19 cellular contexts compared by ENCODE assay signal in genomic region chr2:202679980-202680379, GRCh38.
"Had no signal": no experiment of that assay in that cellular context is flagged by ENCODE, and none has a peak within 500 bp of the region (broad histone marks: within the 10 kb centered on the region; RNA-seq: fewer than 3 reads in every experiment).

No MANE protein-coding gene starts in this region.

- ATAC-seq: activated CD4-positive, CD25-positive, alpha-beta regulatory T cell treated with anti-CD3 and anti-CD28 coated beads, Interleukin-2, amount 50 U/mL, for 24 hours; foreskin keratinocyte; left colon; sciatic nerve; stimulated activated effector memory CD8-positive, alpha-beta T cell treated with anti-CD3 and anti-CD28 coated beads, Interleukin-12 subunit alpha, Interleukin-12 subunit beta, amount 100 ng/mL, for 72 hours had no signal

- H3K27ac Mint-ChIP-seq: dendritic cell treated with granulocyte-macrophage colony-stimulating factor and Interleukin-4, amounts not matched to agents 40 ng/mL and 50 ng/mL, for 4 days; neural progenitor cell; stimulated activated effector memory CD8-positive, alpha-beta T cell treated with anti-CD3 and anti-CD28 coated beads, Interleukin-12 subunit alpha, Interleukin-12 subunit beta, amount 100 ng/mL, for 72 hours; T-helper 1 cell treated with Interleukin-12 subunit alpha and Interleukin-12 subunit beta and Interleukin-4 antibody, amounts not matched to agents 30 μg/mL and 1 μg/mL, for 36 hours; type B pancreatic cell had no signal

- DNase-seq: activated CD4-positive, alpha-beta T cell treated with anti-CD3 and anti-CD28 coated beads, Interleukin-2, amount 50 U/mL, for 4 hours; activated gamma-delta T cell treated with Interleukin-2 at 50 U/mL for 16 hours; adrenal gland; brain microvascular endothelial cell; caudate nucleus; effector CD4-positive, alpha-beta T cell; foreskin keratinocyte; left colon; mesenchymal stem cell; posterior cingulate gyrus; small intestine; stimulated activated CD4-positive, alpha-beta T cell treated with anti-CD3 and anti-CD28 coated beads, Interleukin-2, amount 100 ng/mL, for 24 hours had no signal

- H3K36me3 Mint-ChIP-seq: stimulated activated effector memory CD8-positive, alpha-beta T cell treated with anti-CD3 and anti-CD28 coated beads, Interleukin-12 subunit alpha, Interleukin-12 subunit beta, amount 100 ng/mL, for 72 hours had no signal

- H3K27me3 Mint-ChIP-seq: dendritic cell treated with granulocyte-macrophage colony-stimulating factor and Interleukin-4, amounts not matched to agents 40 ng/mL and 50 ng/mL, for 4 days; type B pancreatic cell had no signal

- H3K4me1 Mint-ChIP-seq: neural progenitor cell had no signal

- H3K4me3 Mint-ChIP-seq: dendritic cell treated with granulocyte-macrophage colony-stimulating factor and Interleukin-4, amounts not matched to agents 40 ng/mL and 50 ng/mL, for 4 days; neural progenitor cell; stimulated activated effector memory CD8-positive, alpha-beta T cell treated with anti-CD3 and anti-CD28 coated beads, Interleukin-12 subunit alpha, Interleukin-12 subunit beta, amount 100 ng/mL, for 72 hours; T-helper 1 cell treated with Interleukin-12 subunit alpha and Interleukin-12 subunit beta and Interleukin-4 antibody, amounts not matched to agents 30 μg/mL and 1 μg/mL, for 36 hours; type B pancreatic cell had no signal
